Comparison of ENCODE assay signal across 16 cellular contexts in the genomic region with DNA sequence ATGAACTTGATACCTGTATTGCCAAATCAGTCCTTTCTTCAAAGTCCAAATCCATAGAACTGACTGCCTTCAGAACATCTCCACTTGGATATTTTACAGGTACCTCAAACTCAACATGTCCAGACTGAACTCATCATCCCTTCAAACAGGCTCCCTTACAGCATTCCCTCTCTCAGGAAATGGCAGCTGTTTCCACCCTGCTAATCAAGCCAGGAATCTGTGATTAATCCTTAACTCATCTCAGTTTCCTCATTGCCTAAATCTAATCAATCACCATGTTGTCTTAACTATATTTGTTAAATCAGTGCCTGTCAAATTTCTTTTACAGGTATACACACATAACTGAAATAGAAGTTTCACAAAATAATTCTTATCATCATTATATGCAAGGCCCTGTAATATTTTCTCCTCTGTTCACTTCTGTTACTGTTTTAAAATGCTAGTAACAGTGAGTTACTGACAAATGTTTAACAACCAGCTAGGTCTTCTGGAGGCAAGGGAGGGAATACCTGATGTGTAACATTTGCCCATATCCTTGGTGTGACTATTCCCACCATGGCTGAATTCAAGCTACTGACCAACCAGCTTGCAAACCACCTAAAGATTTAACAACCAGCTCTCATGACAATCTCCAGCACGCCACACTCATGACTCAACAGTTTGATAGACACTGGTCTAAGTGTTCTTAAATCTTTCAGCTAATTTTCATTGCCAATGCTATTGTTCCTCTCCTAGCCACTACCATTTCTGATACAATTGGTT.
DNase-seq lines count a peak whose midpoint lies in the region; ATAC-seq, FAIRE-seq and TF ChIP-seq lines count a peak whose summit lies in the region.
"Had no signal": no experiment of that assay in that cellular context is flagged by ENCODE, and none has a peak within 500 bp of the region (broad histone marks: within the 10 kb centered on the region; RNA-seq: fewer than 3 reads in every experiment).

No MANE protein-coding gene starts in this region.

- no peak for ATAC-seq in stimulated activated naive CD8-positive, alpha-beta T cell treated with anti-CD3 and anti-CD28 coated beads, Interleukin-15, Interleukin-2, amounts not matched to agents 100 U/mL and 50 U/mL, for 24 hours
- ATAC-seq: activated T-cell treated with anti-CD3 and anti-CD28 coated beads, Interleukin-2, amount 50 U/mL, for 72 hours; natural killer cell; Panc1; psoas muscle had no signal

- no peak overlapping the region for H2AFZ ChIP-seq in fibroblast of lung (ENCODE audit: low read length)

- H3K79me2 ChIP-seq in fibroblast of lung (ENCODE audit: control insufficient read depth, insufficient read depth, low read length) = no peaks in the 10 kb centered on the region

- H4K20me1 ChIP-seq in fibroblast of lung (ENCODE audit: control insufficient read depth, extremely low read depth, insufficient read depth, low read length) = no peaks in the 10 kb centered on the region

- no peaks in the 10 kb centered on the region for H3K9me3 ChIP-seq in fibroblast of lung (ENCODE audit: control insufficient read depth, insufficient read depth, low read depth, low read length)
- H3K9me3 ChIP-seq: psoas muscle had no signal

- no peak overlapping the region for H3K4me3 ChIP-seq in fibroblast of lung (replicated peaks in 1 of 4; ENCODE audit: control extremely low read depth in 1 of 4, insufficient read depth in 1 of 4, low read depth in 3 of 4, low read length in 4 of 4)
- H3K4me3 ChIP-seq: psoas muscle had no signal

- peaks cover 7% of the 10 kb centered on the region for H3K4me1 ChIP-seq in fibroblast of lung (ENCODE audit: control insufficient read depth, extremely low read depth, insufficient read depth, low read length)
- H3K4me1 ChIP-seq: psoas muscle had no signal

- peak overlapping the region; percentile 35 for H3K4me2 ChIP-seq in fibroblast of lung (ENCODE audit: extremely low read depth, insufficient read depth, low read length)

- H3K27me3 ChIP-seq in fibroblast of lung (ENCODE audit: control insufficient read depth, insufficient read depth, low read length) = no peaks in the 10 kb centered on the region

- DNase-seq in H54 (ENCODE audit: insufficient read length, low spot score) (no peak), RPMI7951 (ENCODE audit: low read depth) (peak; percentile 68), fibroblast of lung (ENCODE audit: low read depth in 2 of 2) (peak in 1 of 2 donors; percentile 74), pulmonary artery endothelial cell (ENCODE audit: low read depth, low spot score) (peak; percentile 56), iPS-NIHi11 (ENCODE audit: low spot score) (no peak), T-helper 2 cell (no peak)
- no peak for DNase-seq in stimulated activated naive CD8-positive, alpha-beta T cell treated with anti-CD3 and anti-CD28 coated beads, Interleukin-15, Interleukin-2, amounts not matched to agents 100 U/mL and 50 U/mL, for 24 hours
- DNase-seq: activated CD4-positive, alpha-beta memory T cell treated with anti-CD3 and anti-CD28 coated beads, Interleukin-2, amount 10 ng/mL, durations not matched to agents 7 days and 5 days; activated naive CD8-positive, alpha-beta T cell treated with anti-CD3 and anti-CD28 coated beads for 36 hours; activated T-cell treated with anti-CD3 and anti-CD28 coated beads, Interleukin-2, amount 50 U/mL, for 72 hours; natural killer cell; NCI-H2029 treated with DMSO at 0.1 percent for 48 hours; NCI-H526 treated with DMSO at 0.1 percent for 48 hours; psoas muscle; T-helper 1 cell had no signal

- H3K36me3 ChIP-seq in fibroblast of lung (ENCODE audit: control insufficient read depth, insufficient read depth, low read length) = no peaks in the 10 kb centered on the region

- no peak overlapping the region for H3K27ac ChIP-seq in fibroblast of lung (ENCODE audit: insufficient read depth, low read length)
- H3K27ac ChIP-seq: psoas muscle had no signal

- H3K9ac ChIP-seq in fibroblast of lung (ENCODE audit: insufficient read depth, low read length) = no peak overlapping the region

- TF ChIP-seq POLR2A in H54 (IDR thresholded peaks at IDR 0.05; ENCODE audit: low read depth, low read length) = no peak

- FAIRE-seq in H54 (lab: Jason Lieb, UNC) = peak; percentile 11

- TF ChIP-seq CTCF in fibroblast of lung (conservative IDR thresholded peaks at IDR 0.05 in 1 of 2, IDR thresholded peaks at IDR 0.05 in 1 of 2; ENCODE audit: low read depth in 1 of 2, low read length in 2 of 2) = no peak

Comparison
In these comparisons a context has a peak if more than half of its experiments do, and no peak if none do; other contexts are left out.
1. DNase-seq: peak in RPMI7951 (single experiment) and pulmonary artery endothelial cell (single experiment); none in H54 (single experiment), stimulated activated naive CD8-positive, alpha-beta T cell treated with anti-CD3 and anti-CD28 coated beads, Interleukin-15, Interleukin-2, amounts not matched to agents 100 U/mL and 50 U/mL, for 24 hours (single experiment), iPS-NIHi11 (single experiment) and T-helper 2 cell (0 of 5).